Comparison of ENCODE assay signal across 10 cellular contexts in genomic region chr14:29805415-29806123, GRCh38.
A peak's percentile ranks its signal among the peaks of the same experiment; 100 is the strongest.
DNase-seq lines count a peak whose midpoint lies in the region; ATAC-seq and TF ChIP-seq lines count a peak whose summit lies in the region.
"Had no signal": no experiment of that assay in that cellular context is flagged by ENCODE, and none has a peak within 500 bp of the region (broad histone marks: within the 10 kb centered on the region; RNA-seq: fewer than 3 reads in every experiment).

No MANE protein-coding gene starts in this region.

- H3K27ac ChIP-seq in sigmoid colon = peak overlapping the region in 1 of 4 donors; percentile 1
- H3K27ac ChIP-seq: cardiac muscle cell, PC-9 had no signal

- H3K9me3 ChIP-seq in sigmoid colon (no peaks in the 10 kb centered on the region), mucosa of descending colon (no peaks in the 10 kb centered on the region)

- whole genome bisulfite sequencing in sigmoid colon, 2 donors = 92% methylated on average over 4 of the region's 4 CpGs

- H3K4me1 ChIP-seq in sigmoid colon (peaks cover 0 to 30% (median 21%) of the 10 kb centered on the region in 4 donors), mucosa of descending colon (ENCODE audit: low read depth) (no peaks in the 10 kb centered on the region)

- DNase-seq in HCEC 1CT (peak; percentile 88), NCI-H774 (lab: John Stamatoyannopoulos, UW) (peak; percentile 20), fibroblast of the conjunctiva (ENCODE audit: low read depth) (peak; percentile 97), sigmoid colon (peak; percentile 75), mucosa of descending colon (no peak), occipital lobe (lab: John Stamatoyannopoulos, UW) (no peak)

- no peak for TF ChIP-seq POLR2A in sigmoid colon (IDR thresholded peaks at IDR 0.05)

- H3K36me3 ChIP-seq in sigmoid colon (no peaks in the 10 kb centered on the region), mucosa of descending colon (ENCODE audit: low read depth) (no peaks in the 10 kb centered on the region)
- H3K36me3 ChIP-seq: cardiac muscle cell had no signal

- no peaks in the 10 kb centered on the region for H3K27me3 ChIP-seq in sigmoid colon
- H3K27me3 ChIP-seq: cardiac muscle cell had no signal

- no peak for TF ChIP-seq EP300 in sigmoid colon (IDR thresholded peaks at IDR 0.05)

- intact Hi-C loops in sigmoid colon (cut with DNase I) (no loop called here), mucosa of descending colon (cut with DNase I, micrococcal nuclease) (no loop called here)

- H3K4me3 ChIP-seq in sigmoid colon = no peak overlapping the region
- no peak overlapping the region for H3K4me3 ChIP-seq in mucosa of descending colon
- H3K4me3 ChIP-seq: cardiac muscle cell, PC-9 had no signal

- ATAC-seq in mucosa of descending colon (no peak), GM18520 (IDR thresholded peaks at IDR 0.05; ENCODE audit: unreplicated experiment) (no peak), HG03159 (IDR thresholded peaks at IDR 0.05; ENCODE audit: unreplicated experiment) (no peak)

- TF ChIP-seq CTCF in sigmoid colon (IDR thresholded peaks at IDR 0.05) = no peak
- TF ChIP-seq CTCF in mucosa of descending colon (IDR thresholded peaks at IDR 0.05) = no peak

Comparison
In these comparisons a context has a peak if more than half of its experiments do, and no peak if none do; other contexts are left out.
1. DNase-seq: peak in HCEC 1CT (single experiment), NCI-H774 (single experiment), fibroblast of the conjunctiva (single experiment) and sigmoid colon (single experiment); none in mucosa of descending colon (0 of 3) and occipital lobe (single experiment).